In the genomic region with DNA sequence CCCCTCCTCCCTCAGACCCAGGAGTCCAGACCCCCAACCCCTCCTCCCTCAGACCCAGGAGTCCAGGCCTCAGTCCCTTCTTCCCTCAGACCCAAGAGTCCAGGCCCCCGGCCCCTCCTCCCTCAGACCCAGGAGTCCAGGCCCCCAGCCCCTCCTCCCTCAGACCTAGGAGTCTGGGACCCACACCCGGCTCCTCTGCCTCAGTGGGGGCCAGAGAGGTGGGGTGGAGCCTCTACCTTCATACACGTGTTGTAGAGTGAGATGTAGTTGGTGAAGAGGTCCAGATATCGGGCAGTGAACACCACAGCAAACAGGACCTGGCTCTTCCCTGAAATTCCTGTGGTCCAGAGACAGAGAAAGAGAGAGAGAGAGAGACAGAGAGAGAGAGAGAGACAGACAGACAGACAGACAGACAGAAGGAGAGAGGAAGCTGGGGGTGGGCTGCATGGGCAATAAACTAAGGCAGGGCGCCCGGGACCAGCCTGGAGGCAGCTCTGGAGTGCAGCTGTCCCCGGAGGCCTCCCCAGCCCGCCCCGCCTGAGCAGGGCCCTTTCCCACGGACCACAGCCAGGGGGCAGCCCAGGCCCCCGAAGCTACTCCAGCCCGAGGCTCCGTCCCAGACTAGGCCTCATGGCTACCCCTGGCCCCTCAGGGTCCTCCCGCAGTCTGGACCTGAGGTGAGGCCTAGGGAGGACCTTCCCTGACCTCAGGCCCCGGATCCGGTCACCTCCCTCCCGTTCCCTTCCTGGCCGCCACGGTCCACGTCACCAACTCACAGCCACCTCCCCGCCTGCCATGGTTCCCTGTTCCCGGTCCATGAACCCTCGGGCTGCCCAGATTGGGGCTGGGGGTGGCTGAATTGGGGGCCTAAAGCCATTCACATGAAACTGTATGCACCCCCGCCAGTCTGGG, we compare ENCODE assay signal across 1 cellular context.
A peak's percentile ranks its signal among the peaks of the same experiment; 100 is the strongest.
TF ChIP-seq lines count a peak whose summit lies in the region.

No MANE protein-coding gene starts in this region.

TF ChIP-seq in HepG2, 621 proteins besides CTCF, POLR2A, EP300 and RAD21 (continued from another document and continues in another):
- no peak for TF ChIP-seq SAFB2 (CRISPR knock-in tag; IDR thresholded peaks at IDR 0.05; ENCODE audit: borderline replicate concordance, low read depth)
- TF ChIP-seq ZNF709 (CRISPR knock-in tag; IDR thresholded peaks at IDR 0.05): no peak; the same call in 1 of the 2 replicates
- no peak for TF ChIP-seq NCOA5 (CRISPR knock-in tag; IDR thresholded peaks at IDR 0.05)
- TF ChIP-seq ARID2 (CRISPR knock-in tag; IDR thresholded peaks at IDR 0.05; ENCODE audit: borderline replicate concordance): no peak
- TF ChIP-seq ZFP37 (CRISPR knock-in tag; IDR thresholded peaks at IDR 0.05; ENCODE audit: borderline replicate concordance): 0 out of 2 replicates have a peak, but pooled peaks have one; percentile 37
- TF ChIP-seq ZFP82 (CRISPR knock-in tag; IDR thresholded peaks at IDR 0.05; ENCODE audit: borderline replicate concordance): 0 out of 2 replicates have a peak, but pooled peaks have one; percentile 82
- TF ChIP-seq, protein P1, sequence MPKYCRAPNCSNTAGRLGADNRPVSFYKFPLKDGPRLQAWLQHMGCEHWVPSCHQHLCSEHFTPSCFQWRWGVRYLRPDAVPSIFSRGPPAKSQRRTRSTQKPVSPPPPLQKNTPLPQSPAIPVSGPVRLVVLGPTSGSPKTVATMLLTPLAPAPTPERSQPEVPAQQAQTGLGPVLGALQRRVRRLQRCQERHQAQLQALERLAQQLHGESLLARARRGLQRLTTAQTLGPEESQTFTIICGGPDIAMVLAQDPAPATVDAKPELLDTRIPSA (CRISPR knock-in tag; IDR thresholded peaks at IDR 0.05; ENCODE audit: borderline replicate concordance): no peak
- no peak for TF ChIP-seq NONO (IDR thresholded peaks at IDR 0.05)
- TF ChIP-seq NONO (CRISPR knock-in tag; conservative IDR thresholded peaks at IDR 0.05): no peak; the same call in 1 of the 2 replicates
- TF ChIP-seq ZNF841 (CRISPR knock-in tag; IDR thresholded peaks at IDR 0.05; ENCODE audit: borderline replicate concordance): no peak
- TF ChIP-seq, protein P2, sequence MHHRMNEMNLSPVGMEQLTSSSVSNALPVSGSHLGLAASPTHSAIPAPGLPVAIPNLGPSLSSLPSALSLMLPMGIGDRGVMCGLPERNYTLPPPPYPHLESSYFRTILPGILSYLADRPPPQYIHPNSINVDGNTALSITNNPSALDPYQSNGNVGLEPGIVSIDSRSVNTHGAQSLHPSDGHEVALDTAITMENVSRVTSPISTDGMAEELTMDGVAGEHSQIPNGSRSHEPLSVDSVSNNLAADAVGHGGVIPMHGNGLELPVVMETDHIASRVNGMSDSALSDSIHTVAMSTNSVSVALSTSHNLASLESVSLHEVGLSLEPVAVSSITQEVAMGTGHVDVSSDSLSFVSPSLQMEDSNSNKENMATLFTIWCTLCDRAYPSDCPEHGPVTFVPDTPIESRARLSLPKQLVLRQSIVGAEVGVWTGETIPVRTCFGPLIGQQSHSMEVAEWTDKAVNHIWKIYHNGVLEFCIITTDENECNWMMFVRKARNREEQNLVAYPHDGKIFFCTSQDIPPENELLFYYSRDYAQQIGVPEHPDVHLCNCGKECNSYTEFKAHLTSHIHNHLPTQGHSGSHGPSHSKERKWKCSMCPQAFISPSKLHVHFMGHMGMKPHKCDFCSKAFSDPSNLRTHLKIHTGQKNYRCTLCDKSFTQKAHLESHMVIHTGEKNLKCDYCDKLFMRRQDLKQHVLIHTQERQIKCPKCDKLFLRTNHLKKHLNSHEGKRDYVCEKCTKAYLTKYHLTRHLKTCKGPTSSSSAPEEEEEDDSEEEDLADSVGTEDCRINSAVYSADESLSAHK (CRISPR knock-in tag; IDR thresholded peaks at IDR 0.05; ENCODE audit: borderline replicate concordance): no peak
- TF ChIP-seq, protein P3, sequence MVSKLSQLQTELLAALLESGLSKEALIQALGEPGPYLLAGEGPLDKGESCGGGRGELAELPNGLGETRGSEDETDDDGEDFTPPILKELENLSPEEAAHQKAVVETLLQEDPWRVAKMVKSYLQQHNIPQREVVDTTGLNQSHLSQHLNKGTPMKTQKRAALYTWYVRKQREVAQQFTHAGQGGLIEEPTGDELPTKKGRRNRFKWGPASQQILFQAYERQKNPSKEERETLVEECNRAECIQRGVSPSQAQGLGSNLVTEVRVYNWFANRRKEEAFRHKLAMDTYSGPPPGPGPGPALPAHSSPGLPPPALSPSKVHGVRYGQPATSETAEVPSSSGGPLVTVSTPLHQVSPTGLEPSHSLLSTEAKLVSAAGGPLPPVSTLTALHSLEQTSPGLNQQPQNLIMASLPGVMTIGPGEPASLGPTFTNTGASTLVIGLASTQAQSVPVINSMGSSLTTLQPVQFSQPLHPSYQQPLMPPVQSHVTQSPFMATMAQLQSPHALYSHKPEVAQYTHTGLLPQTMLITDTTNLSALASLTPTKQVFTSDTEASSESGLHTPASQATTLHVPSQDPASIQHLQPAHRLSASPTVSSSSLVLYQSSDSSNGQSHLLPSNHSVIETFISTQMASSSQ (IDR thresholded peaks at IDR 0.05; ENCODE audit: low read depth): no peak
- TF ChIP-seq, protein P3 (CRISPR knock-in tag; IDR thresholded peaks at IDR 0.05; ENCODE audit: borderline replicate concordance): peak; percentile 67; the same call in 1 of the 2 replicates
- peak; percentile 48; the same call in 1 of the 2 replicates for TF ChIP-seq ETV5 (CRISPR knock-in tag; IDR thresholded peaks at IDR 0.05; ENCODE audit: borderline replicate concordance)
- no peak for TF ChIP-seq SNAPC2 (CRISPR knock-in tag; IDR thresholded peaks at IDR 0.05)
- TF ChIP-seq, protein P4, sequence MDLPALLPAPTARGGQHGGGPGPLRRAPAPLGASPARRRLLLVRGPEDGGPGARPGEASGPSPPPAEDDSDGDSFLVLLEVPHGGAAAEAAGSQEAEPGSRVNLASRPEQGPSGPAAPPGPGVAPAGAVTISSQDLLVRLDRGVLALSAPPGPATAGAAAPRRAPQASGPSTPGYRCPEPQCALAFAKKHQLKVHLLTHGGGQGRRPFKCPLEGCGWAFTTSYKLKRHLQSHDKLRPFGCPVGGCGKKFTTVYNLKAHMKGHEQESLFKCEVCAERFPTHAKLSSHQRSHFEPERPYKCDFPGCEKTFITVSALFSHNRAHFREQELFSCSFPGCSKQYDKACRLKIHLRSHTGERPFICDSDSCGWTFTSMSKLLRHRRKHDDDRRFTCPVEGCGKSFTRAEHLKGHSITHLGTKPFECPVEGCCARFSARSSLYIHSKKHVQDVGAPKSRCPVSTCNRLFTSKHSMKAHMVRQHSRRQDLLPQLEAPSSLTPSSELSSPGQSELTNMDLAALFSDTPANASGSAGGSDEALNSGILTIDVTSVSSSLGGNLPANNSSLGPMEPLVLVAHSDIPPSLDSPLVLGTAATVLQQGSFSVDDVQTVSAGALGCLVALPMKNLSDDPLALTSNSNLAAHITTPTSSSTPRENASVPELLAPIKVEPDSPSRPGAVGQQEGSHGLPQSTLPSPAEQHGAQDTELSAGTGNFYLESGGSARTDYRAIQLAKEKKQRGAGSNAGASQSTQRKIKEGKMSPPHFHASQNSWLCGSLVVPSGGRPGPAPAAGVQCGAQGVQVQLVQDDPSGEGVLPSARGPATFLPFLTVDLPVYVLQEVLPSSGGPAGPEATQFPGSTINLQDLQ (CRISPR knock-in tag; IDR thresholded peaks at IDR 0.05): peak; percentile 74; the same call in 1 of the 2 replicates
- TF ChIP-seq RXRA (CRISPR knock-in tag; IDR thresholded peaks at IDR 0.05): peak; percentile 77; the same call in 1 of the 2 replicates
- TF ChIP-seq BRD4 (CRISPR knock-in tag; IDR thresholded peaks at IDR 0.05): peak; percentile 87; the same call in 1 of the 2 replicates
- TF ChIP-seq ATF7 (IDR thresholded peaks at IDR 0.05): no peak
- no peak for TF ChIP-seq ATF7 (CRISPR knock-in tag; IDR thresholded peaks at IDR 0.05)
- no peak for TF ChIP-seq ZKSCAN8 (CRISPR knock-in tag; IDR thresholded peaks at IDR 0.05; ENCODE audit: borderline replicate concordance)
- no peak for TF ChIP-seq ZNF24 (IDR thresholded peaks at IDR 0.05)
- no peak for TF ChIP-seq ZNF652 (CRISPR knock-in tag; IDR thresholded peaks at IDR 0.05; ENCODE audit: borderline replicate concordance, low read depth)
- TF ChIP-seq ZNF34 (CRISPR knock-in tag; IDR thresholded peaks at IDR 0.05; ENCODE audit: borderline replicate concordance): 0 out of 2 replicates have a peak, but pooled peaks have one; percentile 66
- peak; percentile 56 for TF ChIP-seq BCL6 (CRISPR knock-in tag; IDR thresholded peaks at IDR 0.05)
- TF ChIP-seq U2AF1 (optimal IDR thresholded peaks at IDR 0.05; ENCODE audit: low read depth, low read length): no peak
- TF ChIP-seq FLYWCH1 (CRISPR knock-in tag; IDR thresholded peaks at IDR 0.05): peak; percentile 17; the same call in 1 of the 2 replicates
- no peak for TF ChIP-seq U2AF2 (IDR thresholded peaks at IDR 0.05; ENCODE audit: low read depth, low read length)
- TF ChIP-seq ZNF775 (CRISPR knock-in tag; IDR thresholded peaks at IDR 0.05; ENCODE audit: borderline replicate concordance): no peak
- no peak for TF ChIP-seq KDM5B (CRISPR knock-in tag; IDR thresholded peaks at IDR 0.05; ENCODE audit: borderline replicate concordance)
- TF ChIP-seq ZNF83 (CRISPR knock-in tag; IDR thresholded peaks at IDR 0.05; ENCODE audit: borderline replicate concordance): no peak
- TF ChIP-seq GABPA (IDR thresholded peaks at IDR 0.05; ENCODE audit: low read depth, low read length): peak; percentile 40
- peak; percentile 45; the same call in 1 of the 2 replicates for TF ChIP-seq GABPA (CRISPR knock-in tag; IDR thresholded peaks at IDR 0.05; ENCODE audit: low read depth)
- TF ChIP-seq ZSCAN22 (CRISPR knock-in tag; IDR thresholded peaks at IDR 0.05): peak; percentile 96
- TF ChIP-seq, protein P5, sequence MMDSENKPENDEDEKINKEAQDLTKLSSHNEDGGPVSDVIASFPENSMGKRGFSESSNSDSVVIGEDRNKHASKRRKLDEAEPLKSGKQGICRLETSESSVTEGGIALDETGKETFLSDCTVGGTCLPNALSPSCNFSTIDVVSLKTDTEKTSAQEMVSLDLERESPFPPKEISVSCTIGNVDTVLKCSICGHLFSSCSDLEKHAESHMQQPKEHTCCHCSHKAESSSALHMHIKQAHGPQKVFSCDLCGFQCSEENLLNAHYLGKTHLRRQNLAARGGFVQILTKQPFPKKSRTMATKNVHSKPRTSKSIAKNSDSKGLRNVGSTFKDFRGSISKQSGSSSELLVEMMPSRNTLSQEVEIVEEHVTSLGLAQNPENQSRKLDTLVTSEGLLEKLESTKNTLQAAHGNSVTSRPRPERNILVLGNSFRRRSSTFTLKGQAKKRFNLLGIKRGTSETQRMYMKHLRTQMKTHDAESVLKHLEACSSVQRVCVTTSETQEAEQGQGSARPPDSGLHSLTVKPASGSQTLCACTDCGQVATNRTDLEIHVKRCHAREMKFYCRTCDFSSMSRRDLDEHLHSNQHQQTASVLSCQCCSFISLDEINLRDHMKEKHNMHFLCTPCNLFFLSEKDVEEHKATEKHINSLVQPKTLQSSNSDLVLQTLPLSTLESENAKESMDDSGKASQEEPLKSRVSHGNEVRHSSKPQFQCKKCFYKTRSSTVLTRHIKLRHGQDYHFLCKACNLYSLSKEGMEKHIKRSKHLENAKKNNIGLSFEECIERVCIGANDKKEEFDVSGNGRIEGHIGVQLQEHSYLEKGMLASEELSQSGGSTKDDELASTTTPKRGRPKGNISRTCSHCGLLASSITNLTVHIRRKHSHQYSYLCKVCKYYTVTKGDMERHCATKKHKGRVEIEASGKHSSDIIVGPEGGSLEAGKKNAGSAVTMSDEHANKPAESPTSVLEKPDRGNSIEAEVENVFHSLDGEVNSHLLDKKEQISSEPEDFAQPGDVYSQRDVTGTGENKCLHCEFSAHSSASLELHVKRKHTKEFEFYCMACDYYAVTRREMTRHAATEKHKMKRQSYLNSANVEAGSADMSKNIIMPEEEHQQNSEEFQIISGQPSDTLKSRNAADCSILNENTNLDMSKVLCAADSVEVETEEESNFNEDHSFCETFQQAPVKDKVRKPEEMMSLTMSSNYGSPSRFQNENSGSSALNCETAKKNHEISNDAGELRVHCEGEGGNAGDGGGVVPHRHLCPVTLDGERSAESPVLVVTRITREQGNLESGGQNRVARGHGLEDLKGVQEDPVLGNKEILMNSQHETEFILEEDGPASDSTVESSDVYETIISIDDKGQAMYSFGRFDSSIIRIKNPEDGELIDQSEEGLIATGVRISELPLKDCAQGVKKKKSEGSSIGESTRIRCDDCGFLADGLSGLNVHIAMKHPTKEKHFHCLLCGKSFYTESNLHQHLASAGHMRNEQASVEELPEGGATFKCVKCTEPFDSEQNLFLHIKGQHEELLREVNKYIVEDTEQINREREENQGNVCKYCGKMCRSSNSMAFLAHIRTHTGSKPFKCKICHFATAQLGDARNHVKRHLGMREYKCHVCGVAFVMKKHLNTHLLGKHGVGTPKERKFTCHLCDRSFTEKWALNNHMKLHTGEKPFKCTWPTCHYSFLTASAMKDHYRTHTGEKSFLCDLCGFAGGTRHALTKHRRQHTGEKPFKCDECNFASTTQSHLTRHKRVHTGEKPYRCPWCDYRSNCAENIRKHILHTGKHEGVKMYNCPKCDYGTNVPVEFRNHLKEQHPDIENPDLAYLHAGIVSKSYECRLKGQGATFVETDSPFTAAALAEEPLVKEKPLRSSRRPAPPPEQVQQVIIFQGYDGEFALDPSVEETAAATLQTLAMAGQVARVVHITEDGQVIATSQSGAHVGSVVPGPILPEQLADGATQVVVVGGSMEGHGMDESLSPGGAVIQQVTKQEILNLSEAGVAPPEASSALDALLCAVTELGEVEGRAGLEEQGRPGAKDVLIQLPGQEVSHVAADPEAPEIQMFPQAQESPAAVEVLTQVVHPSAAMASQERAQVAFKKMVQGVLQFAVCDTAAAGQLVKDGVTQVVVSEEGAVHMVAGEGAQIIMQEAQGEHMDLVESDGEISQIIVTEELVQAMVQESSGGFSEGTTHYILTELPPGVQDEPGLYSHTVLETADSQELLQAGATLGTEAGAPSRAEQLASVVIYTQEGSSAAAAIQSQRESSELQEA (CRISPR knock-in tag; IDR thresholded peaks at IDR 0.05; ENCODE audit: not compliant biosample characterization): no peak
- TF ChIP-seq, protein P6, sequence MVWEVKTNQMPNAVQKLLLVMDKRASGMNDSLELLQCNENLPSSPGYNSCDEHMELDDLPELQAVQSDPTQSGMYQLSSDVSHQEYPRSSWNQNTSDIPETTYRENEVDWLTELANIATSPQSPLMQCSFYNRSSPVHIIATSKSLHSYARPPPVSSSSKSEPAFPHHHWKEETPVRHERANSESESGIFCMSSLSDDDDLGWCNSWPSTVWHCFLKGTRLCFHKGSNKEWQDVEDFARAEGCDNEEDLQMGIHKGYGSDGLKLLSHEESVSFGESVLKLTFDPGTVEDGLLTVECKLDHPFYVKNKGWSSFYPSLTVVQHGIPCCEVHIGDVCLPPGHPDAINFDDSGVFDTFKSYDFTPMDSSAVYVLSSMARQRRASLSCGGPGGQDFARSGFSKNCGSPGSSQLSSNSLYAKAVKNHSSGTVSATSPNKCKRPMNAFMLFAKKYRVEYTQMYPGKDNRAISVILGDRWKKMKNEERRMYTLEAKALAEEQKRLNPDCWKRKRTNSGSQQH (CRISPR knock-in tag; IDR thresholded peaks at IDR 0.05; ENCODE audit: low read depth): 0 out of 2 replicates have a peak, but pooled peaks have one; percentile 53
- TF ChIP-seq ZNF678 (CRISPR knock-in tag; IDR thresholded peaks at IDR 0.05): peak; percentile 84; the same call in 1 of the 2 replicates
